In the genomic region with DNA sequence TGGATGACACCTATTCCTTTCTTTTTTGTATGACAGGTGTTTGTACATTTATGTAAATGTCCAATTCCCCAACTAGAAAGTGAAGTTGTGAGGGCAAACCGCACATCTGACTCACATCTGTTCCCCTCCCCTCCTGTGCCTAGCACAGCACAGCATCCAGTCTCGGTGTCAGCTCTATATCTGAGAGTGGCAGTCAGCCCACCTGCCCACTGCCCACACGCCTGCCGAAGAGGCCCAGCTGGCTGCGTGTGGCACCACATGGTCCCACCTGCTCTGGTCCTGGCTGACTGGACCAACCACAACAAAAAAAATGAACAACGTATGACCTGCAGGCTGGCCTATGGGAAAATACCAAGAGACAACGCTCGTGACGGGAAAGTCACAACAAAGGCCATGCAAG, we compare ENCODE assay signal across 9 cellular contexts.
DNase-seq lines count a peak whose midpoint lies in the region; ATAC-seq, FAIRE-seq and TF ChIP-seq lines count a peak whose summit lies in the region.
"Had no signal": no experiment of that assay in that cellular context is flagged by ENCODE, and none has a peak within 500 bp of the region (broad histone marks: within the 10 kb centered on the region; RNA-seq: fewer than 3 reads in every experiment).

No MANE protein-coding gene starts in this region.

- H3K56ac ChIP-seq in H1 (replicated peaks; ENCODE audit: insufficient read length, low read depth, low read length), result no peak overlapping the region

- DNase-seq in H1 (ENCODE audit: low read depth in 1 of 2, low spot score in 2 of 2) (peak in 1 of 2 experiments; percentile 30), NCI-H146 (lab: John Stamatoyannopoulos, UW) (no peak), HT-29 (ENCODE audit: low spot score) (no peak), COR-L47 (lab: John Stamatoyannopoulos, UW) (no peak), activated gamma-delta T cell (lab: John Stamatoyannopoulos, UW) (no peak)
- DNase-seq: cortex of kidney had no signal

- no peak for TF ChIP-seq RAD21 in H1 (IDR thresholded peaks at IDR 0.05 in 1 of 2, conservative IDR thresholded peaks at IDR 0.05 in 1 of 2; ENCODE audit: low read depth in 2 of 2, low read length in 2 of 2)

- peak overlapping the region in 9 of 11 experiments; percentile 20 to 75 (median 67); a peak in 13 of 22 replicates for H3K4me2 ChIP-seq in BLaER1 treated with 17β-estradiol and CSF1 and Interleukin-3, amounts not matched to agents 10 nM and 100 nM
- no peak overlapping the region for H3K4me2 ChIP-seq in H1 (ENCODE audit: insufficient read depth in 1 of 2, low read depth in 2 of 2, low read length in 2 of 2)

- H4K5ac ChIP-seq in H1 (ENCODE audit: insufficient read length, low read depth, low read length), result no peak overlapping the region

- H3K9me3 ChIP-seq in BLaER1 treated with 17β-estradiol and CSF1 and Interleukin-3, amounts not matched to agents 10 nM and 100 nM (replicated peaks in 1 of 11), result peaks cover 0 to 8% (median 0%) of the 10 kb centered on the region in 11 experiments; a peak in 2 of 22 replicates
- H3K9me3 ChIP-seq in H1 (ENCODE audit: insufficient read depth in 2 of 2, low read depth in 1 of 2, low read length in 1 of 2), result no peaks in the 10 kb centered on the region

- no peak overlapping the region for H2BK120ac ChIP-seq in H1 (replicated peaks; ENCODE audit: low read depth, low read length)

- H3K14ac ChIP-seq in H1 (ENCODE audit: insufficient read length), result no peak overlapping the region

- peak overlapping the region; percentile 53; the same call in 1 of the 2 replicates for H2BK15ac ChIP-seq in H1 (ENCODE audit: low read length)

- H3K23me2 ChIP-seq in H1 (ENCODE audit: low read depth, low read length), result no peaks in the 10 kb centered on the region

- POLR2A ChIA-PET in H1 (lab: Charles Lee; ENCODE audit: partially characterized antibody), result interaction anchor here (1.4 kb wide), 1 partner anchor 9 kb away, joined by 3 read pairs; no protein-coding TSS in a partner anchor

- no peak for TF ChIP-seq CTCF in H1 (IDR thresholded peaks at IDR 0.05; ENCODE audit: control extremely low read depth in 1 of 3, insufficient read depth in 1 of 3, low read depth in 1 of 3, low read length in 3 of 3)

- no peak overlapping the region for H3K9ac ChIP-seq in BLaER1 treated with 17β-estradiol and CSF1 and Interleukin-3, amounts not matched to agents 10 nM and 100 nM
- H3K9ac ChIP-seq in H1 (replicated peaks in 1 of 4; ENCODE audit: extremely low read depth in 1 of 4, low read depth in 3 of 4, low read length in 3 of 4), result no peak overlapping the region

- H2BK5ac ChIP-seq in H1 (ENCODE audit: low read depth, low read length), result peak overlapping the region; percentile 52

- H3K27me3 ChIP-seq in BLaER1 treated with 17β-estradiol and CSF1 and Interleukin-3, amounts not matched to agents 10 nM and 100 nM, result no peaks in the 10 kb centered on the region
- H3K27me3 ChIP-seq in H1 (replicated peaks in 1 of 4; ENCODE audit: control insufficient read depth in 3 of 4, extremely low read depth in 1 of 4, insufficient read depth in 3 of 4, low read length in 3 of 4), result no peaks in the 10 kb centered on the region

- TF ChIP-seq POLR2A in H1 (IDR thresholded peaks at IDR 0.05; ENCODE audit: control extremely low read depth in 1 of 2, low read depth in 2 of 2, low read length in 2 of 2), result no peak

- peaks cover 0 to 63% (median 30%) of the 10 kb centered on the region in 11 experiments; a peak in 16 of 22 replicates for H4K20me1 ChIP-seq in BLaER1 treated with 17β-estradiol and CSF1 and Interleukin-3, amounts not matched to agents 10 nM and 100 nM
- H4K20me1 ChIP-seq in H1 (replicated peaks in 1 of 2; ENCODE audit: control insufficient read depth in 1 of 2, insufficient read depth in 2 of 2, low read length in 2 of 2), result peaks cover 2 to 9% of the 10 kb centered on the region in 2 experiments

- 90% methylated on average over 9 of the region's 9 CpGs; no CpG with 5 or more reads in 1 of the 2 experiments for WGBS in H1 (ENCODE audit: extremely low coverage in 1 of 2, insufficient coverage in 1 of 2, insufficient read length in 1 of 2, insufficient replicate concordance in 2 of 2, low coverage in 1 of 2, low lambda C conversion rate in 2 of 2, missing lambda C conversion rate in 1 of 2), 2 experiments

- no peak overlapping the region for H3K23ac ChIP-seq in H1 (ENCODE audit: insufficient read length)

- no peak overlapping the region for H3K4me3 ChIP-seq in BLaER1 treated with 17β-estradiol and CSF1 and Interleukin-3, amounts not matched to agents 10 nM and 100 nM
- H3K4me3 ChIP-seq in H1 (ENCODE audit: extremely low read depth in 1 of 4, insufficient read depth in 2 of 4, low read depth in 3 of 4, low read length in 4 of 4), result no peak overlapping the region

- no peak overlapping the region for H2AFZ ChIP-seq in H1 (ENCODE audit: low read length)

- H3K36me3 ChIP-seq in BLaER1 treated with 17β-estradiol and CSF1 and Interleukin-3, amounts not matched to agents 10 nM and 100 nM, result peaks cover 0 to 9% (median 0%) of the 10 kb centered on the region in 11 experiments; a peak in 4 of 22 replicates
- H3K36me3 ChIP-seq in H1 (ENCODE audit: control insufficient read depth in 2 of 4, insufficient read depth in 4 of 4, low read length in 3 of 4), result no peaks in the 10 kb centered on the region

- H2BK12ac ChIP-seq in H1 (ENCODE audit: low read depth, low read length), result 0 out of 2 replicates have a peak overlapping the region, but pooled peaks have one; percentile 27

- no peak for TF ChIP-seq EP300 in H1 (IDR thresholded peaks at IDR 0.05; ENCODE audit: borderline replicate concordance in 1 of 2, low read depth in 2 of 2, low read length in 2 of 2)

- no peak overlapping the region for H4K91ac ChIP-seq in H1 (replicated peaks; ENCODE audit: insufficient read length, low read length)

- FAIRE-seq in H1 (lab: Jason Lieb, UNC), result no peak

- H2BK20ac ChIP-seq in H1 (ENCODE audit: low read length), result no peak overlapping the region

- H2AK5ac ChIP-seq in H1 (ENCODE audit: low read depth, low read length), result 0 out of 2 replicates have a peak overlapping the region, but pooled peaks have one; percentile 90

- CTCF ChIA-PET in H1 (lab: Charles Lee; ENCODE audit: partially characterized antibody), result interaction anchor here (1.0 to 2.0 kb wide), 5 partner anchors 11 to 203 kb away, joined by 3 to 6 read pairs (median 5); no protein-coding TSS in a partner anchor

- no peak overlapping the region for H3K18ac ChIP-seq in H1 (ENCODE audit: extremely low read depth, low read length)

- H3K27ac ChIP-seq in BLaER1 treated with 17β-estradiol and CSF1 and Interleukin-3, amounts not matched to agents 10 nM and 100 nM, result no peak overlapping the region
- no peak overlapping the region; the same call in 1 of the 2 replicates for H3K27ac ChIP-seq in H1 (ENCODE audit: low read depth, low read length)

- no peak overlapping the region for H3K4ac ChIP-seq in H1 (replicated peaks; ENCODE audit: insufficient read length, low read depth, low read length)

- ATAC-seq in GM19043 (IDR thresholded peaks at IDR 0.05; ENCODE audit: low read depth, unreplicated experiment) (peak; percentile 76), HG03064 (IDR thresholded peaks at IDR 0.05; ENCODE audit: low read depth, unreplicated experiment) (peak; percentile 88)

- no peak overlapping the region for H4K8ac ChIP-seq in H1 (ENCODE audit: extremely low read depth, insufficient read depth, low read length)

- peaks cover 10% of the 10 kb centered on the region for H3K79me1 ChIP-seq in H1 (ENCODE audit: low read depth, low read length)

- H3K4me1 ChIP-seq in BLaER1 treated with 17β-estradiol and CSF1 and Interleukin-3, amounts not matched to agents 10 nM and 100 nM, result peaks cover 40 to 71% (median 62%) of the 10 kb centered on the region in 10 experiments
- peaks cover 0 to 18% (median 10%) of the 10 kb centered on the region in 4 experiments; a peak in 6 of 7 replicates for H3K4me1 ChIP-seq in H1 (replicated peaks in 1 of 4; ENCODE audit: control insufficient read depth in 3 of 4, insufficient read depth in 4 of 4, low read length in 3 of 4)

- peaks cover 0 to 71% of the 10 kb centered on the region in 2 experiments; a peak in 3 of 4 replicates for H3K79me2 ChIP-seq in H1 (ENCODE audit: control insufficient read depth in 1 of 2, insufficient read depth in 2 of 2, low read length in 2 of 2)

TF ChIP-seq in H1, 55 proteins besides CTCF, POLR2A, EP300 and RAD21 (continues in another document):
- no peak for TF ChIP-seq CBX5 (IDR thresholded peaks at IDR 0.05; ENCODE audit: low read depth, low read length)

Comparison
In these comparisons a context has a peak if more than half of its experiments do, and no peak if none do; other contexts are left out.
1. H3K4me2 ChIP-seq: peak in BLaER1 treated with 17β-estradiol and CSF1 and Interleukin-3, amounts not matched to agents 10 nM and 100 nM (9 of 11); none in H1 (0 of 2).